ENCODE assay signal across 1 cellular context in the genomic region with DNA sequence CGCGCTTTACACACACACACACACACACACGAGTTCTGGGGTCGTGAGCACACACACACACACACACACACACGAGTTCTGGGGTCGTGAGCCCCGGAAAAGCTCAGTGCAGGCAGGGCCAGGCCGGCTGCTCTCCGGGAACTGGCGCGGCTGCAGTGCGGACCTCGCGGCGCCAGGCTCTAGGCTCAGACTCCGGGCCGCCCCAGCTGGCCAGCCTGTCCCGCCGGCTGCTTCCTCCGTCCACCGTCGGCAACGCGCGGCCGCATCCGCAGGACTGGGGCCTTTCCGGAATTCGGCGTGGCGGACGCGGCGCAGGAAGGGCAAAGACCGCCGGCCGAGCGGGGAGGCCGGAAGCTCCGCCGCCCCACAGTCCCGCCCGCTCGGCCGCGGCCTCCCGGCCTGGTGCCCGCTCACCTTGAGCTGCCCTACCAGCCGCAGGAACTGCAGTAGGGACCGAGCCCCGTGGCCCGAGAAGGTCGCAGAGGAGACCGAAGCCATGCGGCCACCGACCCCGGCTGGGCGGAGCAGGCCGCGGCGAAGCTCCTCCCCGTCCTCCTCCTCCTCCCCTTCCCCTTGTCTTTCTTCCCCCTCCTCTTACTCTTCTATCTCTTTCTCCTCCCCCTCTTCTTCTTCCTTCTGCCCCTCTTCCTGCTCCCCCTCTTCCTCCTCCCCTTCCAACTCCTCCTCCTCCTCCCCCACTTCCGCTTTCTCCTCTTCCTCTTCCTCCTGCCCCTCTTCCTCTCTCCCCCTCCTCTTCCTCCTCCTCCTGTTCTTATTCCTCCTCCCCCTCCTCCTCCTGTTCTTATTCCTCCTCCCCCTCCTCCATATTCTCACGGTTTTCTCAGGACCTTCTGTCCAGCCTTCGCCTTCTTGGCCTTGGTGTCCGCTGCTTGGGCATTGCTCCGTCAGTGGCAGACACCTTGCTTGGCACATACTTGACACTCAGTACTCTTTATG.
A peak's percentile ranks its signal among the peaks of the same experiment; 100 is the strongest.
TF ChIP-seq lines count a peak whose summit lies in the region.

A gene with protein sequence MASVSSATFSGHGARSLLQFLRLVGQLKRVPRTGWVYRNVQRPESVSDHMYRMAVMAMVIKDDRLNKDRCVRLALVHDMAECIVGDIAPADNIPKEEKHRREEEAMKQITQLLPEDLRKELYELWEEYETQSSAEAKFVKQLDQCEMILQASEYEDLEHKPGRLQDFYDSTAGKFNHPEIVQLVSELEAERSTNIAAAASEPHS (minus strand): TSS at position 533 of the 957 bp plus-strand sequence. CDS start 35 bp downstream, at position 498.

TF ChIP-seq in HepG2, 621 proteins besides CTCF, POLR2A, EP300 and RAD21 (continued from another document and continues in another):
- TF ChIP-seq, protein P1, sequence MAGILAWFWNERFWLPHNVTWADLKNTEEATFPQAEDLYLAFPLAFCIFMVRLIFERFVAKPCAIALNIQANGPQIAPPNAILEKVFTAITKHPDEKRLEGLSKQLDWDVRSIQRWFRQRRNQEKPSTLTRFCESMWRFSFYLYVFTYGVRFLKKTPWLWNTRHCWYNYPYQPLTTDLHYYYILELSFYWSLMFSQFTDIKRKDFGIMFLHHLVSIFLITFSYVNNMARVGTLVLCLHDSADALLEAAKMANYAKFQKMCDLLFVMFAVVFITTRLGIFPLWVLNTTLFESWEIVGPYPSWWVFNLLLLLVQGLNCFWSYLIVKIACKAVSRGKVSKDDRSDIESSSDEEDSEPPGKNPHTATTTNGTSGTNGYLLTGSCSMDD (CRISPR knock-in tag; IDR thresholded peaks at IDR 0.05): no peak; the same call in 1 of the 2 replicates
- TF ChIP-seq EZH2 (conservative IDR thresholded peaks at IDR 0.05; ENCODE audit: low read depth, low read length): 0 out of 2 replicates have a peak, but pooled peaks have one; percentile 59
- TF ChIP-seq, protein P2, sequence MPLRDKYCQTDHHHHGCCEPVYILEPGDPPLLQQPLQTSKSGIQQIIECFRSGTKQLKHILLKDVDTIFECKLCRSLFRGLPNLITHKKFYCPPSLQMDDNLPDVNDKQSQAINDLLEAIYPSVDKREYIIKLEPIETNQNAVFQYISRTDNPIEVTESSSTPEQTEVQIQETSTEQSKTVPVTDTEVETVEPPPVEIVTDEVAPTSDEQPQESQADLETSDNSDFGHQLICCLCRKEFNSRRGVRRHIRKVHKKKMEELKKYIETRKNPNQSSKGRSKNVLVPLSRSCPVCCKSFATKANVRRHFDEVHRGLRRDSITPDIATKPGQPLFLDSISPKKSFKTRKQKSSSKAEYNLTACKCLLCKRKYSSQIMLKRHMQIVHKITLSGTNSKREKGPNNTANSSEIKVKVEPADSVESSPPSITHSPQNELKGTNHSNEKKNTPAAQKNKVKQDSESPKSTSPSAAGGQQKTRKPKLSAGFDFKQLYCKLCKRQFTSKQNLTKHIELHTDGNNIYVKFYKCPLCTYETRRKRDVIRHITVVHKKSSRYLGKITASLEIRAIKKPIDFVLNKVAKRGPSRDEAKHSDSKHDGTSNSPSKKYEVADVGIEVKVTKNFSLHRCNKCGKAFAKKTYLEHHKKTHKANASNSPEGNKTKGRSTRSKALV (CRISPR knock-in tag; IDR thresholded peaks at IDR 0.05): peak; percentile 87
- TF ChIP-seq MEF2D (CRISPR knock-in tag; IDR thresholded peaks at IDR 0.05): 0 out of 2 replicates have a peak, but pooled peaks have one; percentile 26
- peak; percentile 59; the same call in 1 of the 2 replicates for TF ChIP-seq NR2C2 (CRISPR knock-in tag; IDR thresholded peaks at IDR 0.05; ENCODE audit: borderline replicate concordance)
- TF ChIP-seq FOXK2 (IDR thresholded peaks at IDR 0.05): no peak
- TF ChIP-seq ASH2L (IDR thresholded peaks at IDR 0.05; ENCODE audit: insufficient read length, low read depth, low read length): peak; percentile 61
- no peak for TF ChIP-seq RFXANK (CRISPR knock-in tag; IDR thresholded peaks at IDR 0.05)
- TF ChIP-seq, protein P3, sequence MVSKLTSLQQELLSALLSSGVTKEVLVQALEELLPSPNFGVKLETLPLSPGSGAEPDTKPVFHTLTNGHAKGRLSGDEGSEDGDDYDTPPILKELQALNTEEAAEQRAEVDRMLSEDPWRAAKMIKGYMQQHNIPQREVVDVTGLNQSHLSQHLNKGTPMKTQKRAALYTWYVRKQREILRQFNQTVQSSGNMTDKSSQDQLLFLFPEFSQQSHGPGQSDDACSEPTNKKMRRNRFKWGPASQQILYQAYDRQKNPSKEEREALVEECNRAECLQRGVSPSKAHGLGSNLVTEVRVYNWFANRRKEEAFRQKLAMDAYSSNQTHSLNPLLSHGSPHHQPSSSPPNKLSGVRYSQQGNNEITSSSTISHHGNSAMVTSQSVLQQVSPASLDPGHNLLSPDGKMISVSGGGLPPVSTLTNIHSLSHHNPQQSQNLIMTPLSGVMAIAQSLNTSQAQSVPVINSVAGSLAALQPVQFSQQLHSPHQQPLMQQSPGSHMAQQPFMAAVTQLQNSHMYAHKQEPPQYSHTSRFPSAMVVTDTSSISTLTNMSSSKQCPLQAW (CRISPR knock-in tag; IDR thresholded peaks at IDR 0.05): no peak
- TF ChIP-seq, protein P4, sequence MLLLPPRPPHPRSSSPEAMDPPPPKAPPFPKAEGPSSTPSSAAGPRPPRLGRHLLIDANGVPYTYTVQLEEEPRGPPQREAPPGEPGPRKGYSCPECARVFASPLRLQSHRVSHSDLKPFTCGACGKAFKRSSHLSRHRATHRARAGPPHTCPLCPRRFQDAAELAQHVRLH (CRISPR knock-in tag; IDR thresholded peaks at IDR 0.05; ENCODE audit: borderline replicate concordance, low read depth): peak; percentile 82; the same call in 1 of the 2 replicates
- TF ChIP-seq, protein P5, sequence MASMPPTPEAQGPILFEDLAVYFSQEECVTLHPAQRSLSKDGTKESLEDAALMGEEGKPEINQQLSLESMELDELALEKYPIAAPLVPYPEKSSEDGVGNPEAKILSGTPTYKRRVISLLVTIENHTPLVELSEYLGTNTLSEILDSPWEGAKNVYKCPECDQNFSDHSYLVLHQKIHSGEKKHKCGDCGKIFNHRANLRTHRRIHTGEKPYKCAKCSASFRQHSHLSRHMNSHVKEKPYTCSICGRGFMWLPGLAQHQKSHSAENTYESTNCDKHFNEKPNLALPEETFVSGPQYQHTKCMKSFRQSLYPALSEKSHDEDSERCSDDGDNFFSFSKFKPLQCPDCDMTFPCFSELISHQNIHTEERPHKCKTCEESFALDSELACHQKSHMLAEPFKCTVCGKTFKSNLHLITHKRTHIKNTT (CRISPR knock-in tag; IDR thresholded peaks at IDR 0.05): no peak
- 0 out of 2 replicates have a peak, but pooled peaks have one; percentile 54 for TF ChIP-seq ZNF350 (CRISPR knock-in tag; IDR thresholded peaks at IDR 0.05; ENCODE audit: borderline replicate concordance, low read depth)
- TF ChIP-seq, protein P6, sequence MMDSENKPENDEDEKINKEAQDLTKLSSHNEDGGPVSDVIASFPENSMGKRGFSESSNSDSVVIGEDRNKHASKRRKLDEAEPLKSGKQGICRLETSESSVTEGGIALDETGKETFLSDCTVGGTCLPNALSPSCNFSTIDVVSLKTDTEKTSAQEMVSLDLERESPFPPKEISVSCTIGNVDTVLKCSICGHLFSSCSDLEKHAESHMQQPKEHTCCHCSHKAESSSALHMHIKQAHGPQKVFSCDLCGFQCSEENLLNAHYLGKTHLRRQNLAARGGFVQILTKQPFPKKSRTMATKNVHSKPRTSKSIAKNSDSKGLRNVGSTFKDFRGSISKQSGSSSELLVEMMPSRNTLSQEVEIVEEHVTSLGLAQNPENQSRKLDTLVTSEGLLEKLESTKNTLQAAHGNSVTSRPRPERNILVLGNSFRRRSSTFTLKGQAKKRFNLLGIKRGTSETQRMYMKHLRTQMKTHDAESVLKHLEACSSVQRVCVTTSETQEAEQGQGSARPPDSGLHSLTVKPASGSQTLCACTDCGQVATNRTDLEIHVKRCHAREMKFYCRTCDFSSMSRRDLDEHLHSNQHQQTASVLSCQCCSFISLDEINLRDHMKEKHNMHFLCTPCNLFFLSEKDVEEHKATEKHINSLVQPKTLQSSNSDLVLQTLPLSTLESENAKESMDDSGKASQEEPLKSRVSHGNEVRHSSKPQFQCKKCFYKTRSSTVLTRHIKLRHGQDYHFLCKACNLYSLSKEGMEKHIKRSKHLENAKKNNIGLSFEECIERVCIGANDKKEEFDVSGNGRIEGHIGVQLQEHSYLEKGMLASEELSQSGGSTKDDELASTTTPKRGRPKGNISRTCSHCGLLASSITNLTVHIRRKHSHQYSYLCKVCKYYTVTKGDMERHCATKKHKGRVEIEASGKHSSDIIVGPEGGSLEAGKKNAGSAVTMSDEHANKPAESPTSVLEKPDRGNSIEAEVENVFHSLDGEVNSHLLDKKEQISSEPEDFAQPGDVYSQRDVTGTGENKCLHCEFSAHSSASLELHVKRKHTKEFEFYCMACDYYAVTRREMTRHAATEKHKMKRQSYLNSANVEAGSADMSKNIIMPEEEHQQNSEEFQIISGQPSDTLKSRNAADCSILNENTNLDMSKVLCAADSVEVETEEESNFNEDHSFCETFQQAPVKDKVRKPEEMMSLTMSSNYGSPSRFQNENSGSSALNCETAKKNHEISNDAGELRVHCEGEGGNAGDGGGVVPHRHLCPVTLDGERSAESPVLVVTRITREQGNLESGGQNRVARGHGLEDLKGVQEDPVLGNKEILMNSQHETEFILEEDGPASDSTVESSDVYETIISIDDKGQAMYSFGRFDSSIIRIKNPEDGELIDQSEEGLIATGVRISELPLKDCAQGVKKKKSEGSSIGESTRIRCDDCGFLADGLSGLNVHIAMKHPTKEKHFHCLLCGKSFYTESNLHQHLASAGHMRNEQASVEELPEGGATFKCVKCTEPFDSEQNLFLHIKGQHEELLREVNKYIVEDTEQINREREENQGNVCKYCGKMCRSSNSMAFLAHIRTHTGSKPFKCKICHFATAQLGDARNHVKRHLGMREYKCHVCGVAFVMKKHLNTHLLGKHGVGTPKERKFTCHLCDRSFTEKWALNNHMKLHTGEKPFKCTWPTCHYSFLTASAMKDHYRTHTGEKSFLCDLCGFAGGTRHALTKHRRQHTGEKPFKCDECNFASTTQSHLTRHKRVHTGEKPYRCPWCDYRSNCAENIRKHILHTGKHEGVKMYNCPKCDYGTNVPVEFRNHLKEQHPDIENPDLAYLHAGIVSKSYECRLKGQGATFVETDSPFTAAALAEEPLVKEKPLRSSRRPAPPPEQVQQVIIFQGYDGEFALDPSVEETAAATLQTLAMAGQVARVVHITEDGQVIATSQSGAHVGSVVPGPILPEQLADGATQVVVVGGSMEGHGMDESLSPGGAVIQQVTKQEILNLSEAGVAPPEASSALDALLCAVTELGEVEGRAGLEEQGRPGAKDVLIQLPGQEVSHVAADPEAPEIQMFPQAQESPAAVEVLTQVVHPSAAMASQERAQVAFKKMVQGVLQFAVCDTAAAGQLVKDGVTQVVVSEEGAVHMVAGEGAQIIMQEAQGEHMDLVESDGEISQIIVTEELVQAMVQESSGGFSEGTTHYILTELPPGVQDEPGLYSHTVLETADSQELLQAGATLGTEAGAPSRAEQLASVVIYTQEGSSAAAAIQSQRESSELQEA (CRISPR knock-in tag; IDR thresholded peaks at IDR 0.05; ENCODE audit: not compliant biosample characterization): peak; percentile 94
- TF ChIP-seq, protein P7, sequence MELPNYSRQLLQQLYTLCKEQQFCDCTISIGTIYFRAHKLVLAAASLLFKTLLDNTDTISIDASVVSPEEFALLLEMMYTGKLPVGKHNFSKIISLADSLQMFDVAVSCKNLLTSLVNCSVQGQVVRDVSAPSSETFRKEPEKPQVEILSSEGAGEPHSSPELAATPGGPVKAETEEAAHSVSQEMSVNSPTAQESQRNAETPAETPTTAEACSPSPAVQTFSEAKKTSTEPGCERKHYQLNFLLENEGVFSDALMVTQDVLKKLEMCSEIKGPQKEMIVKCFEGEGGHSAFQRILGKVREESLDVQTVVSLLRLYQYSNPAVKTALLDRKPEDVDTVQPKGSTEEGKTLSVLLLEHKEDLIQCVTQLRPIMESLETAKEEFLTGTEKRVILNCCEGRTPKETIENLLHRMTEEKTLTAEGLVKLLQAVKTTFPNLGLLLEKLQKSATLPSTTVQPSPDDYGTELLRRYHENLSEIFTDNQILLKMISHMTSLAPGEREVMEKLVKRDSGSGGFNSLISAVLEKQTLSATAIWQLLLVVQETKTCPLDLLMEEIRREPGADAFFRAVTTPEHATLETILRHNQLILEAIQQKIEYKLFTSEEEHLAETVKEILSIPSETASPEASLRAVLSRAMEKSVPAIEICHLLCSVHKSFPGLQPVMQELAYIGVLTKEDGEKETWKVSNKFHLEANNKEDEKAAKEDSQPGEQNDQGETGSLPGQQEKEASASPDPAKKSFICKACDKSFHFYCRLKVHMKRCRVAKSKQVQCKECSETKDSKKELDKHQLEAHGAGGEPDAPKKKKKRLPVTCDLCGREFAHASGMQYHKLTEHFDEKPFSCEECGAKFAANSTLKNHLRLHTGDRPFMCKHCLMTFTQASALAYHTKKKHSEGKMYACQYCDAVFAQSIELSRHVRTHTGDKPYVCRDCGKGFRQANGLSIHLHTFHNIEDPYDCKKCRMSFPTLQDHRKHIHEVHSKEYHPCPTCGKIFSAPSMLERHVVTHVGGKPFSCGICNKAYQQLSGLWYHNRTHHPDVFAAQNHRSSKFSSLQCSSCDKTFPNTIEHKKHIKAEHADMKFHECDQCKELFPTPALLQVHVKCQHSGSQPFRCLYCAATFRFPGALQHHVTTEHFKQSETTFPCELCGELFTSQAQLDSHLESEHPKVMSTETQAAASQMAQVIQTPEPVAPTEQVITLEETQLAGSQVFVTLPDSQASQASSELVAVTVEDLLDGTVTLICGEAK (IDR thresholded peaks at IDR 0.05): no peak
- TF ChIP-seq, protein P7 (CRISPR knock-in tag; IDR thresholded peaks at IDR 0.05): peak; percentile 93
- peak; percentile 91 for TF ChIP-seq ZNF501 (CRISPR knock-in tag; IDR thresholded peaks at IDR 0.05)
- peak; percentile 92 for TF ChIP-seq HDAC1 (CRISPR knock-in tag; IDR thresholded peaks at IDR 0.05)
- peak; percentile 92 for TF ChIP-seq IKZF4 (CRISPR knock-in tag; IDR thresholded peaks at IDR 0.05; ENCODE audit: borderline replicate concordance, low read depth, not compliant biosample characterization)
- no peak for TF ChIP-seq NFE2L2 (IDR thresholded peaks at IDR 0.05; ENCODE audit: low read length)
